22 cellular contexts compared by ENCODE assay signal in the genomic region with DNA sequence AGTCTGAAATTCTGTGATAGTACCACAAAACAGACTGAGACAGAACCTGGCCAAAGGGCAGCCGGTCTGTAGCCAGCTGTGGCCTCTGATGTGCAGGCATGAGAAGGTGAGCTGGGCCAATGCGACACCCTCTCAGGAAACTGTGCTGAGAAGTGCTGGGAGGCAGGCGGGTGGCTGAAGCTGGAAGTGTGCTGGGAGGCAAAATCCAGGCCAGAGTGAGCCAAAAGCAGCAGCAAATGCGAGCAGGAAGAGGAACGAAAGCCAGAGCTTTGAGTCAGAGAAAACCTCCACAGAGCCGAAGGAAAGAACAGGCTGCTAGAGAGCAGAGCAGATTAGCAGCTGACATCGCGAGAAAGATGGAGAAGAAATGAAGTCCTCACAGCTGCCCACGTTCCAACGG. TPM values are rescaled to one million over a fixed set of nuclear protein-coding genes. Genes with fewer than 3 reads are reported as not detected.
"Had no signal": no experiment of that assay in that cellular context is flagged by ENCODE, and none has a peak within 500 bp of the region (broad histone marks: within the 10 kb centered on the region; RNA-seq: fewer than 3 reads in every experiment).

No MANE protein-coding gene starts in this region.

- H3K9me3 Mint-ChIP-seq: activated naive CD4-positive, alpha-beta T cell treated with anti-CD3 and anti-CD28 coated beads, Interleukin-2, amount 10 ng/mL, durations not matched to agents 7 days and 5 days; effector memory CD8-positive, alpha-beta T cell; natural killer cell had no signal

- ATAC-seq: activated CD8-positive, alpha-beta memory T cell treated with anti-CD3 and anti-CD28 coated beads, Interleukin-2, amount 10 ng/mL, durations not matched to agents 7 days and 5 days; effector memory CD8-positive, alpha-beta T cell; left cardiac atrium; natural killer cell; SK-N-SH treated with all-trans-retinoic acid at 6 μM for 48 hours; stimulated activated naive CD8-positive, alpha-beta T cell treated with anti-CD3 and anti-CD28 coated beads, Interleukin-15, Interleukin-2, amounts not matched to agents 100 U/mL and 50 U/mL, for 24 hours had no signal

- H3K79me2 ChIP-seq: hepatocyte, parathyroid adenoma had no signal

- DNase-seq: activated CD4-positive, alpha-beta T cell treated with anti-CD3 and anti-CD28 coated beads, Interleukin-2, amount 50 U/mL, for 4 hours; activated CD4-positive, CD25-positive, alpha-beta regulatory T cell; activated CD8-positive, alpha-beta memory T cell treated with anti-CD3 and anti-CD28 coated beads, Interleukin-2, amount 10 ng/mL, durations not matched to agents 7 days and 5 days; activated naive CD4-positive, alpha-beta T cell treated with anti-CD3 and anti-CD28 coated beads, Interleukin-2, amount 10 ng/mL, durations not matched to agents 7 days and 5 days; dermis blood vessel endothelial cell; effector memory CD8-positive, alpha-beta T cell; left cardiac atrium; mesendoderm; natural killer cell; SIG-M5; stimulated activated naive CD8-positive, alpha-beta T cell treated with anti-CD3 and anti-CD28 coated beads, Interleukin-15, Interleukin-2, amounts not matched to agents 100 U/mL and 50 U/mL, for 24 hours; substantia nigra; T1000; transverse colon had no signal

- H3K27ac ChIP-seq: ascending aorta, breast epithelium, hepatocyte, neutrophil, parathyroid adenoma, transverse colon had no signal

- H3K9me3 ChIP-seq: ascending aorta, breast epithelium, neutrophil, transverse colon had no signal

- H3K4me3 Mint-ChIP-seq: activated CD8-positive, alpha-beta memory T cell treated with anti-CD3 and anti-CD28 coated beads, Interleukin-2, amount 10 ng/mL, durations not matched to agents 7 days and 5 days; activated naive CD4-positive, alpha-beta T cell treated with anti-CD3 and anti-CD28 coated beads, Interleukin-2, amount 10 ng/mL, durations not matched to agents 7 days and 5 days; effector memory CD8-positive, alpha-beta T cell; natural killer cell had no signal

- FAIRE-seq: islet of Langerhans had no signal

- H2AFZ ChIP-seq: hepatocyte, parathyroid adenoma had no signal

- H3K4me1 ChIP-seq: ascending aorta, breast epithelium, parathyroid adenoma, transverse colon had no signal

- H3K4me2 ChIP-seq: hepatocyte had no signal

- H3K27ac Mint-ChIP-seq: activated CD8-positive, alpha-beta memory T cell treated with anti-CD3 and anti-CD28 coated beads, Interleukin-2, amount 10 ng/mL, durations not matched to agents 7 days and 5 days; activated naive CD4-positive, alpha-beta T cell treated with anti-CD3 and anti-CD28 coated beads, Interleukin-2, amount 10 ng/mL, durations not matched to agents 7 days and 5 days; effector memory CD8-positive, alpha-beta T cell; natural killer cell had no signal

- H3K27me3 ChIP-seq: ascending aorta, breast epithelium, hepatocyte, neutrophil, transverse colon had no signal

- H3K9ac ChIP-seq: parathyroid adenoma had no signal

- H3K4me3 ChIP-seq: ascending aorta, breast epithelium, hepatocyte, transverse colon had no signal

- H3K27me3 Mint-ChIP-seq: activated CD8-positive, alpha-beta memory T cell treated with anti-CD3 and anti-CD28 coated beads, Interleukin-2, amount 10 ng/mL, durations not matched to agents 7 days and 5 days; activated naive CD4-positive, alpha-beta T cell treated with anti-CD3 and anti-CD28 coated beads, Interleukin-2, amount 10 ng/mL, durations not matched to agents 7 days and 5 days; effector memory CD8-positive, alpha-beta T cell had no signal

RNA-seq across cellular contexts. Expression of a gene that starts 41.5 kb away (rescaled TPM):
- total RNA-seq: activated CD8-positive, alpha-beta memory T cell treated with anti-CD3 and anti-CD28 coated beads, Interleukin-2, amount 10 ng/mL, durations not matched to agents 7 days and 5 days; T-helper 1 cell treated with Interleukin-12 subunit alpha and Interleukin-12 subunit beta and Interleukin-4 antibody, amounts not matched to agents 30 ng/mL and 1 ng/mL, for 36 hours had no signal
